In the genomic region with DNA sequence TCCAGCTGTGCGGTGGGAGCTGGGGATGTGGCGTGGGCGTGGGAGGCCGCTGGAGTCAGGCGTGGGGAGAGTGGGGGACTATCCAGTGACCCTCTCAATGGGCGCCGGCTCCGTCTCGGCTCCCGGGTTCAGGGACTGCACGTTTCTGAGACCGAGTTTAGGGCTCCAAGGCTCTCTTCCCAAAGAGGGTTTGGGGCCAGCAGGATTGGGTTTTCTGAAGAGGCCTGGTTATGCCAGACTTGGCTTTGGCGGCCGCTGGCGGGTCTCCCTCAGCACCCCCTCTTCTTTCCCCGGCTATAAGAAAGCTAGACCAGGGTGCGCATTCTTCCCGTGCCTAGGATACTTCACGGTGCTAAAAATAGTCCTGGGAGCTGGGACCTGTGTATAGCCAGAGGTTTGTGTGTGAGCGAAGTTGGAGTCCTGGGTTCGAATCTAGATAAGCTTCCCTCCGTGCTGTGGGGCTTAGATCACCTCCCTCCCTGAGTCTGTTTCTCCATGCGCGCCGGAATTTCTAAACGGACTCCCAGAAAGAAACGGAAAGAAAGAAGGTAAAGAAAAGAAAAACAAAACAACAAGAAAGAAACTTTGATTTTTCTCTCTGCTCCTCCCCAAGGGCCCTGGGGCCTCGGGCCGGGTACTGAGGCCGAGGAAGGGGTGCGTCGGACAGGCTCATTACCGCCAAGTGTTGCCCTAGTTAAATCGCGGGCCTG, we compare ENCODE assay signal across 15 cellular contexts. TPM values are rescaled to one million over a fixed set of nuclear protein-coding genes. Genes with fewer than 3 reads are reported as not detected.
DNase-seq lines count a peak whose midpoint lies in the region; ATAC-seq lines count a peak whose summit lies in the region.
"Had no signal": no experiment of that assay in that cellular context is flagged by ENCODE, and none has a peak within 500 bp of the region (broad histone marks: within the 10 kb centered on the region; RNA-seq: fewer than 3 reads in every experiment).

No MANE protein-coding gene starts in this region.

- ATAC-seq in activated naive CD8-positive, alpha-beta T cell treated with anti-CD3 and anti-CD28 coated beads, Interleukin-2, amount 10 ng/mL, durations not matched to agents 7 days and 5 days (ENCODE audit: low read depth), result no peak
- no peak for ATAC-seq in GM21515 (IDR thresholded peaks at IDR 0.05; ENCODE audit: unreplicated experiment)
- ATAC-seq: esophagus mucosa, upper lobe of right lung had no signal

- H3K4me3 Mint-ChIP-seq in T-helper 1 cell treated with Interleukin-12 subunit alpha and Interleukin-12 subunit beta and Interleukin-4 antibody, amounts not matched to agents 30 μg/mL and 1 μg/mL, for 36 hours, result no peak overlapping the region
- peak overlapping the region; percentile 41 for H3K4me3 Mint-ChIP-seq in activated naive CD8-positive, alpha-beta T cell treated with anti-CD3 and anti-CD28 coated beads, Interleukin-2, amount 10 ng/mL, durations not matched to agents 7 days and 5 days

- peaks cover 2% of the 10 kb centered on the region for H3K9me3 ChIP-seq in iPS-18c (ENCODE audit: control insufficient read depth, insufficient read depth, low read length)
- H3K9me3 ChIP-seq: MG63, upper lobe of right lung had no signal

- peaks cover 20% of the 10 kb centered on the region for H3K4me1 Mint-ChIP-seq in T-helper 1 cell treated with Interleukin-12 subunit alpha and Interleukin-12 subunit beta and Interleukin-4 antibody, amounts not matched to agents 30 μg/mL and 1 μg/mL, for 36 hours (ENCODE audit: low read depth)
- peaks cover 30% of the 10 kb centered on the region for H3K4me1 Mint-ChIP-seq in activated naive CD8-positive, alpha-beta T cell treated with anti-CD3 and anti-CD28 coated beads, Interleukin-2, amount 10 ng/mL, durations not matched to agents 7 days and 5 days

- no peaks in the 10 kb centered on the region for H3K9me3 Mint-ChIP-seq in T-helper 1 cell treated with Interleukin-12 subunit alpha and Interleukin-12 subunit beta and Interleukin-4 antibody, amounts not matched to agents 30 μg/mL and 1 μg/mL, for 36 hours
- no peaks in the 10 kb centered on the region for H3K9me3 Mint-ChIP-seq in activated naive CD8-positive, alpha-beta T cell treated with anti-CD3 and anti-CD28 coated beads, Interleukin-2, amount 10 ng/mL, durations not matched to agents 7 days and 5 days

- H3K27ac Mint-ChIP-seq in T-helper 1 cell treated with Interleukin-12 subunit alpha and Interleukin-12 subunit beta and Interleukin-4 antibody, amounts not matched to agents 30 μg/mL and 1 μg/mL, for 36 hours, result peak overlapping the region; percentile 82
- H3K27ac Mint-ChIP-seq in activated naive CD8-positive, alpha-beta T cell treated with anti-CD3 and anti-CD28 coated beads, Interleukin-2, amount 10 ng/mL, durations not matched to agents 7 days and 5 days, result peak overlapping the region; percentile 21

- peaks cover 2% of the 10 kb centered on the region for H3K36me3 Mint-ChIP-seq in T-helper 1 cell treated with Interleukin-12 subunit alpha and Interleukin-12 subunit beta and Interleukin-4 antibody, amounts not matched to agents 30 μg/mL and 1 μg/mL, for 36 hours (ENCODE audit: low read depth)
- no peaks in the 10 kb centered on the region for H3K36me3 Mint-ChIP-seq in activated naive CD8-positive, alpha-beta T cell treated with anti-CD3 and anti-CD28 coated beads, Interleukin-2, amount 10 ng/mL, durations not matched to agents 7 days and 5 days

- peak overlapping the region; percentile 34 for H3K4me3 ChIP-seq in iPS-18c (ENCODE audit: insufficient read depth, low read depth, low read length)
- H3K4me3 ChIP-seq: MG63, upper lobe of right lung had no signal

- POLR2A ChIA-PET in activated naive CD8-positive, alpha-beta T cell treated with anti-CD3 and anti-CD28 coated beads, Interleukin-2, amount 10 ng/mL, durations not matched to agents 7 days and 5 days (lab: Charles Lee), result no interaction called here

- DNase-seq in T-helper 1 cell, result no peak
- DNase-seq in activated naive CD8-positive, alpha-beta T cell treated with anti-CD3 and anti-CD28 coated beads, Interleukin-2, amount 10 ng/mL, durations not matched to agents 7 days and 5 days, result no peak
- peak; percentile 55 for DNase-seq in retina
- no peak for DNase-seq in NCI-H748 (lab: John Stamatoyannopoulos, UW; ENCODE audit: unreplicated experiment)
- no peak for DNase-seq in OCI-M2 (lab: John Stamatoyannopoulos, UW; ENCODE audit: unreplicated experiment)
- DNase-seq: activated CD4-positive, alpha-beta T cell treated with anti-CD3 and anti-CD28 coated beads for 1 hour; activated gamma-delta T cell treated with Interleukin-2 at 50 U/mL for 16 hours; DMS153; MG63; upper lobe of right lung had no signal

- H3K27me3 Mint-ChIP-seq in T-helper 1 cell treated with Interleukin-12 subunit alpha and Interleukin-12 subunit beta and Interleukin-4 antibody, amounts not matched to agents 30 μg/mL and 1 μg/mL, for 36 hours (ENCODE audit: low read depth), result peaks cover 84% of the 10 kb centered on the region
- peaks cover 89% of the 10 kb centered on the region for H3K27me3 Mint-ChIP-seq in activated naive CD8-positive, alpha-beta T cell treated with anti-CD3 and anti-CD28 coated beads, Interleukin-2, amount 10 ng/mL, durations not matched to agents 7 days and 5 days

RNA-seq across cellular contexts. Expression of a gene that starts 5.0 kb away (rescaled TPM):
- total RNA-seq in activated naive CD8-positive, alpha-beta T cell treated with anti-CD3 and anti-CD28 coated beads, Interleukin-2, amount 10 ng/mL, durations not matched to agents 7 days and 5 days, result not detected
- total RNA-seq: esophagus mucosa, H4, upper lobe of right lung had no signal

RNA-seq across cellular contexts. Expression of a gene that starts 27.2 kb away (rescaled TPM):
- total RNA-seq in activated naive CD8-positive, alpha-beta T cell treated with anti-CD3 and anti-CD28 coated beads, Interleukin-2, amount 10 ng/mL, durations not matched to agents 7 days and 5 days, result 10 to 100 TPM; 39.4 to 41.3 TPM
